13 cellular contexts compared by ENCODE assay signal in the genomic region with DNA sequence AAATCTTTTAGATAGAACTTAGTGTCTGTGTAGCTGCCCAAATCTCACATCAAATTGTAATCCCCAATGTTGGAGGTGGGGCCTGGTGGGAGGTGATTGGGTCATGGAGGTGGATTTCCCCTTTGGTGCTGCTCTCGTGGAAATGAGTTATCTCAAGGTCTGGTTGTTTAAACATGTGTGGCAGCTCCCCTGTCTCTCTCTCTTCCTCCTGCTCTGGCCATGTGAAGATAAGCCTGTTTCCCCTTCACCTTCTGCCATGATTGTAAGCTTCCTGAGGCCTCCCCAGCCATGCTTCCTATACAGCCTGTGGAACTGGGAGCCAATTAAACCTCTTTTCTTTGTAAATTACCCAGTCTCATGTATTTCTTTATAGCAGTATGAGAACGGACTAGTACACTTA. TPM values are rescaled to one million over a fixed set of nuclear protein-coding genes. Genes with fewer than 3 reads are reported as not detected.
"Had no signal": no experiment of that assay in that cellular context is flagged by ENCODE, and none has a peak within 500 bp of the region (broad histone marks: within the 10 kb centered on the region; RNA-seq: fewer than 3 reads in every experiment).

No MANE protein-coding gene starts in this region.

RNA-seq across cellular contexts. Expression of a gene that starts 30.6 kb away (rescaled TPM):
- total RNA-seq: stomach, subcutaneous adipose tissue, suprapubic skin, temporal lobe, testis, thoracic aorta, thyroid gland, tibial nerve, upper lobe of right lung, ureter, uterus, vagina had no signal
- polyA plus RNA-seq: urinary bladder had no signal
